ENCODE assay signal across 8 cellular contexts in the genomic region with DNA sequence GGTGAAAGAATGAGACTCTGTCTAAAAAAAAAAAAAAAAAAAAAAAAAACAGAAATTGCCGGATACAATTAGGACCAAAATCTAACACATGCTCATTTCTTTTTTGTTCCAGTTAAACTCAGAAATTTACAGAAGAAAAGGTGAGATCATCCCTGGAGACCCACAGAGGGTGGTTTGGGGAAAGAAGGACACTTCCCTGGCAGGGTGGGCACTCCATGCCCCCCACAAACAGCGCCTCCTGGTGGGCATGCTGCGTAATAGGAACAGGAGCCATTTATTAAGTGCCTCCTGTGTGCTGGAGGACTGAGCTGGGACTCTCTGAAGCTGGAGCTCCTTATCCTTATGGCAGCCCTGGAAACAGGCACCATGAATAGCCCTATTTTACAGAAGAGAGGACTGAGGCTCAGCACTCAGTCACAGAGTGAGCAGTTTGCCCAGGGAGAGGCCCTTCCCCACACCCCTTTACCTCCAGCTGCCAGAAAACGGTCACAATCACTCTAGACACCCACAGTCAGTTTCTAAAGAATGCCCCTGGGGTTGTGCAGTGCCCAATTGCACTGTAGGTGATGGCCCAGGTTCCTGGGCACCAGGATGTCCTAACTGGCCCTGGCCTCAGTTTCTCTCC. TPM values are rescaled to one million over a fixed set of nuclear protein-coding genes. Genes with fewer than 3 reads are reported as not detected.
DNase-seq lines count a peak whose midpoint lies in the region; ATAC-seq and TF ChIP-seq lines count a peak whose summit lies in the region.

No MANE protein-coding gene starts in this region.

- CTCF ChIA-PET in activated CD8-positive, alpha-beta memory T cell treated with anti-CD3 and anti-CD28 coated beads, Interleukin-2, amount 10 ng/mL, durations not matched to agents 7 days and 5 days (lab: Charles Lee): interaction anchor here (0.6 to 5.4 kb wide), 30 partner anchors 8 to 308 kb away, joined by 3 to 44 read pairs (median 5); partner anchors contain the start of genes DNM2, QTRT1 and TMED1

- no peaks in the 10 kb centered on the region for H3K36me3 Mint-ChIP-seq in activated CD8-positive, alpha-beta memory T cell treated with anti-CD3 and anti-CD28 coated beads, Interleukin-2, amount 10 ng/mL, durations not matched to agents 7 days and 5 days

- no peaks in the 10 kb centered on the region for H3K27me3 ChIP-seq in BE2C
- no peaks in the 10 kb centered on the region for H3K27me3 ChIP-seq in H7 (ENCODE audit: control insufficient read depth, insufficient read depth, low read length)
- H3K27me3 ChIP-seq in kidney epithelial cell (ENCODE audit: control insufficient read depth, insufficient read depth, low read length): no peaks in the 10 kb centered on the region

- H3K4me3 ChIP-seq in BE2C (ENCODE audit: low read depth, low read length): no peak overlapping the region
- H3K4me3 ChIP-seq in H7 (ENCODE audit: insufficient read depth, low read depth, low read length): no peak overlapping the region
- H3K4me3 ChIP-seq in kidney epithelial cell (ENCODE audit: low read depth, low read length): no peak overlapping the region

- peaks cover 6% of the 10 kb centered on the region for H3K4me1 Mint-ChIP-seq in activated CD8-positive, alpha-beta memory T cell treated with anti-CD3 and anti-CD28 coated beads, Interleukin-2, amount 10 ng/mL, durations not matched to agents 7 days and 5 days

- no peaks in the 10 kb centered on the region for H3K4me1 ChIP-seq in BE2C

- no peak overlapping the region for H3K27ac Mint-ChIP-seq in activated CD8-positive, alpha-beta memory T cell treated with anti-CD3 and anti-CD28 coated beads, Interleukin-2, amount 10 ng/mL, durations not matched to agents 7 days and 5 days

- DNase-seq in BE2C (peak; percentile 27), H7 (peak; percentile 84), kidney epithelial cell (ENCODE audit: low read depth) (no peak), COLO829 (ENCODE audit: low spot score) (no peak), NCI-H526 treated with DMSO at 0.1 percent for 48 hours (lab: John Stamatoyannopoulos, UW) (no peak), NCI-H2196 (lab: John Stamatoyannopoulos, UW; ENCODE audit: unreplicated experiment) (no peak)
- peak; percentile 65 for DNase-seq in activated CD8-positive, alpha-beta memory T cell treated with anti-CD3 and anti-CD28 coated beads, Interleukin-2, amount 10 ng/mL, durations not matched to agents 7 days and 5 days

- no peak overlapping the region for H3K4me3 Mint-ChIP-seq in activated CD8-positive, alpha-beta memory T cell treated with anti-CD3 and anti-CD28 coated beads, Interleukin-2, amount 10 ng/mL, durations not matched to agents 7 days and 5 days

- no peaks in the 10 kb centered on the region for H3K9me3 Mint-ChIP-seq in activated CD8-positive, alpha-beta memory T cell treated with anti-CD3 and anti-CD28 coated beads, Interleukin-2, amount 10 ng/mL, durations not matched to agents 7 days and 5 days (ENCODE audit: low read depth)

- no peaks in the 10 kb centered on the region for H3K27me3 Mint-ChIP-seq in activated CD8-positive, alpha-beta memory T cell treated with anti-CD3 and anti-CD28 coated beads, Interleukin-2, amount 10 ng/mL, durations not matched to agents 7 days and 5 days

- ATAC-seq in activated CD8-positive, alpha-beta memory T cell treated with anti-CD3 and anti-CD28 coated beads, Interleukin-2, amount 10 ng/mL, durations not matched to agents 7 days and 5 days: peak; percentile 73
- no peak for ATAC-seq in HG02759 (IDR thresholded peaks at IDR 0.05; ENCODE audit: unreplicated experiment)

- H3K9me3 ChIP-seq in BE2C: no peaks in the 10 kb centered on the region

- TF ChIP-seq CTCF in BE2C (IDR thresholded peaks at IDR 0.05; ENCODE audit: low read depth, low read length) (peak; percentile 89), kidney epithelial cell (IDR thresholded peaks at IDR 0.05; ENCODE audit: insufficient read depth, low read length, poor library complexity, severe bottlenecking) (peak; percentile 80)

- H3K36me3 ChIP-seq in BE2C (no peaks in the 10 kb centered on the region), H7 (replicated peaks; ENCODE audit: control insufficient read depth, insufficient read depth, low read length) (no peaks in the 10 kb centered on the region), kidney epithelial cell (ENCODE audit: control insufficient read depth, insufficient read depth, low read length) (no peaks in the 10 kb centered on the region)

RNA-seq across cellular contexts. Expression of gene C19orf38, which starts 10.1 kb away (rescaled TPM):
- not detected for polyA plus RNA-seq in BE2C (2012; ENCODE audit: insufficient read depth, insufficient read length, low read depth)
- 0.59 and 5.0 TPM in 2 replicates for total RNA-seq in H7 (2014; rRNA removed; shearing (Covaris generic))
- 1 to 10 TPM; 1.2 to 1.7 TPM for total RNA-seq in activated CD8-positive, alpha-beta memory T cell treated with anti-CD3 and anti-CD28 coated beads, Interleukin-2, amount 10 ng/mL, durations not matched to agents 7 days and 5 days
- total RNA-seq in kidney epithelial cell: 0.33 and 0.55 TPM in 2 replicates

RNA-seq across cellular contexts. Expression of gene CARM1, which starts 13.0 kb away (rescaled TPM):
- polyA plus RNA-seq in BE2C (2012; ENCODE audit: insufficient read depth, insufficient read length, low read depth): 81.7 TPM
- 117 and 151 TPM in 2 replicates for total RNA-seq in H7 (2014; rRNA removed; shearing (Covaris generic))
- 10 to 100 TPM; 38.5 to 48.1 TPM for total RNA-seq in activated CD8-positive, alpha-beta memory T cell treated with anti-CD3 and anti-CD28 coated beads, Interleukin-2, amount 10 ng/mL, durations not matched to agents 7 days and 5 days
- 36.2 and 46.7 TPM in 2 replicates for total RNA-seq in kidney epithelial cell

RNA-seq across cellular contexts. Expression of gene TMED1, which starts 22.3 kb away (rescaled TPM):
- 114 TPM for polyA plus RNA-seq in BE2C (2012; ENCODE audit: insufficient read depth, insufficient read length, low read depth)
- total RNA-seq in H7 (2014; rRNA removed; shearing (Covaris generic)): 49.5 and 50.3 TPM in 2 replicates
- total RNA-seq in activated CD8-positive, alpha-beta memory T cell treated with anti-CD3 and anti-CD28 coated beads, Interleukin-2, amount 10 ng/mL, durations not matched to agents 7 days and 5 days: 10 to 100 TPM; 16.0 to 19.2 TPM
- total RNA-seq in kidney epithelial cell: 35.0 and 37.4 TPM in 2 replicates

Comparison
In these comparisons a context has a peak if more than half of its experiments do, and no peak if none do; other contexts are left out.
1. DNase-seq: peak in BE2C (single experiment), H7 (single experiment) and activated CD8-positive, alpha-beta memory T cell treated with anti-CD3 and anti-CD28 coated beads, Interleukin-2, amount 10 ng/mL, durations not matched to agents 7 days and 5 days (single experiment); none in kidney epithelial cell (single experiment), COLO829 (single experiment), NCI-H526 treated with DMSO at 0.1 percent for 48 hours (single experiment) and NCI-H2196 (single experiment).